Comparison of ENCODE assay signal across 31 cellular contexts in the genomic region with DNA sequence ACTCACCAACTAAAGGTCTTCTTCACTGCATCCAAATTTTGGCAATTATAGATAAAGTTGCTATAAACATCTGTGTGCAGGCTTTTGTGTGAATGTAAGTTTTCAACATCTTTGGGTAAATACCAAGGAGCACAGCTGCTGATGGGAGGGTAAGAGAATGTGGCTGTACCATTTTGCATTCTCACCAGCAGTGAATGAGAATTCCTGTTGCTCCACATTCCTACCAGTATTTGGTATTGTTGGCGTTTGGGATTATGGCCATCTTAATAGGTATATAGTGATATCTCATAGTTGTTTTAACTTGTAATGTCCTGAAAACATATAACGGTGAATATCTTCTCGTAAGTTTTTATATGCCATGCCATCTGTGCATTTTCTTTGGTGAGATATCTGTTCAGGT.
"Had no signal": no experiment of that assay in that cellular context is flagged by ENCODE, and none has a peak within 500 bp of the region (broad histone marks: within the 10 kb centered on the region; RNA-seq: fewer than 3 reads in every experiment).

No MANE protein-coding gene starts in this region.

- H3K9me3 Mint-ChIP-seq: activated CD4-positive, alpha-beta memory T cell treated with anti-CD3 and anti-CD28 coated beads for 36 hours; activated CD4-positive, alpha-beta T cell treated with anti-CD3 and anti-CD28 coated beads, Interleukin-2, amount 10 ng/mL, durations not matched to agents 24 days and 14 days; activated T-cell treated with anti-CD3 and anti-CD28 coated beads, Interleukin-2, amount 50 U/mL, for 4 hours; activated T-helper 17 cell treated with anti-CD3 and anti-CD28 coated beads, Interleukin-2, amount 50 U/mL, for 72 hours; central memory CD8-positive, alpha-beta T cell; dendritic cell treated with granulocyte-macrophage colony-stimulating factor and Interleukin-4, amounts not matched to agents 40 ng/mL and 50 ng/mL, for 4 days; endodermal cell; T-cell; T-helper 1 cell treated with Interleukin-12 subunit alpha and Interleukin-12 subunit beta and Interleukin-4 antibody, amounts not matched to agents 30 μg/mL and 1 μg/mL, for 36 hours; T-helper 2 cell treated with Interferon-gamma antibody and Interleukin-4, amounts not matched to agents 5 μg/mL and 100 μg/mL, for 36 hours had no signal

- H3K27me3 Mint-ChIP-seq: activated CD4-positive, alpha-beta memory T cell treated with anti-CD3 and anti-CD28 coated beads for 36 hours; activated CD4-positive, alpha-beta T cell treated with anti-CD3 and anti-CD28 coated beads for 36 hours; activated CD4-positive, alpha-beta T cell treated with anti-CD3 and anti-CD28 coated beads, Interleukin-2, amount 10 ng/mL, durations not matched to agents 24 days and 14 days; activated naive CD8-positive, alpha-beta T cell; activated T-helper 17 cell treated with anti-CD3 and anti-CD28 coated beads, Interleukin-2, amount 50 U/mL, for 72 hours; central memory CD8-positive, alpha-beta T cell; dendritic cell treated with granulocyte-macrophage colony-stimulating factor and Interleukin-4, amounts not matched to agents 40 ng/mL and 50 ng/mL, for 4 days; T-cell had no signal

- H3K27ac Mint-ChIP-seq: activated CD4-positive, alpha-beta memory T cell treated with anti-CD3 and anti-CD28 coated beads for 36 hours; activated CD4-positive, alpha-beta T cell treated with anti-CD3 and anti-CD28 coated beads for 36 hours; activated CD4-positive, alpha-beta T cell treated with anti-CD3 and anti-CD28 coated beads, Interleukin-2, amount 10 ng/mL, durations not matched to agents 24 days and 14 days; activated naive CD8-positive, alpha-beta T cell; activated T-helper 17 cell treated with anti-CD3 and anti-CD28 coated beads, Interleukin-2, amount 50 U/mL, for 72 hours; dendritic cell treated with granulocyte-macrophage colony-stimulating factor and Interleukin-4, amounts not matched to agents 40 ng/mL and 50 ng/mL, for 4 days; endodermal cell; T-cell; T-helper 1 cell treated with Interleukin-12 subunit alpha and Interleukin-12 subunit beta and Interleukin-4 antibody, amounts not matched to agents 30 μg/mL and 1 μg/mL, for 36 hours; T-helper 2 cell treated with Interferon-gamma antibody and Interleukin-4, amounts not matched to agents 5 μg/mL and 100 μg/mL, for 36 hours had no signal

- H3K4me1 Mint-ChIP-seq: endodermal cell had no signal

- H3K27ac ChIP-seq: brain microvascular endothelial cell, coronary artery, dorsolateral prefrontal cortex, esophagus muscularis mucosa, foreskin keratinocyte, gastrocnemius medialis, heart left ventricle had no signal

- H3K27me3 ChIP-seq: brain microvascular endothelial cell, dorsolateral prefrontal cortex, esophagus muscularis mucosa, foreskin keratinocyte, gastrocnemius medialis, heart left ventricle had no signal

- ATAC-seq: activated CD4-positive, alpha-beta T cell treated with anti-CD3 and anti-CD28 coated beads for 36 hours; activated T-cell treated with anti-CD3 and anti-CD28 coated beads, Interleukin-2, amount 50 U/mL, for 4 hours; activated T-helper 17 cell treated with anti-CD3 and anti-CD28 coated beads, Interleukin-2, amount 50 U/mL, for 72 hours; foreskin keratinocyte; gastrocnemius medialis; heart left ventricle; T-cell had no signal

- H3K36me3 ChIP-seq: gastrocnemius medialis had no signal

- H3K9me3 ChIP-seq: esophagus muscularis mucosa, gastrocnemius medialis, heart left ventricle had no signal

- H3K4me3 Mint-ChIP-seq: activated CD4-positive, alpha-beta memory T cell treated with anti-CD3 and anti-CD28 coated beads for 36 hours; activated CD4-positive, alpha-beta T cell treated with anti-CD3 and anti-CD28 coated beads for 36 hours; activated CD4-positive, alpha-beta T cell treated with anti-CD3 and anti-CD28 coated beads, Interleukin-2, amount 10 ng/mL, durations not matched to agents 24 days and 14 days; activated naive CD8-positive, alpha-beta T cell; activated T-cell treated with anti-CD3 and anti-CD28 coated beads, Interleukin-2, amount 50 U/mL, for 4 hours; activated T-helper 17 cell treated with anti-CD3 and anti-CD28 coated beads, Interleukin-2, amount 50 U/mL, for 72 hours; central memory CD8-positive, alpha-beta T cell; dendritic cell treated with granulocyte-macrophage colony-stimulating factor and Interleukin-4, amounts not matched to agents 40 ng/mL and 50 ng/mL, for 4 days; endodermal cell; T-cell; T-helper 1 cell treated with Interleukin-12 subunit alpha and Interleukin-12 subunit beta and Interleukin-4 antibody, amounts not matched to agents 30 μg/mL and 1 μg/mL, for 36 hours; T-helper 2 cell treated with Interferon-gamma antibody and Interleukin-4, amounts not matched to agents 5 μg/mL and 100 μg/mL, for 36 hours had no signal

- DNase-seq: activated CD4-positive, alpha-beta memory T cell treated with anti-CD3 and anti-CD28 coated beads for 36 hours; activated CD4-positive, alpha-beta T cell treated with anti-CD3 and anti-CD28 coated beads for 36 hours; activated CD4-positive, alpha-beta T cell treated with anti-CD3 and anti-CD28 coated beads, Interleukin-2, amount 10 ng/mL, durations not matched to agents 24 days and 14 days; activated CD4-positive, CD25-positive, alpha-beta regulatory T cell; activated CD4-positive, CD25-positive, alpha-beta regulatory T cell treated with anti-CD3 and anti-CD28 coated beads, Interleukin-2, amount 50 U/mL, for 72 hours; activated effector memory CD4-positive, alpha-beta T cell treated with Interleukin-2 at 50 U/mL for 16 hours; activated gamma-delta T cell treated with Interleukin-2 at 50 U/mL for 16 hours; activated naive CD4-positive, alpha-beta T cell treated with anti-CD3 and anti-CD28 coated beads, Interleukin-2, amount 50 U/mL, for 16 hours; activated naive CD4-positive, alpha-beta T cell treated with Interleukin-2 at 50 U/mL for 16 hours; activated T-cell treated with anti-CD3 and anti-CD28 coated beads, Interleukin-2, amount 50 U/mL, for 4 hours; amniotic stem cell; anterior cingulate cortex; brain microvascular endothelial cell; dorsolateral prefrontal cortex; effector memory CD4-positive, alpha-beta T cell; endodermal cell; erythroblast; foreskin keratinocyte; gastrocnemius medialis; glutamatergic neuron; heart left ventricle; T-cell; T1000 had no signal

- H3K4me3 ChIP-seq: coronary artery, dorsolateral prefrontal cortex, esophagus muscularis mucosa, gastrocnemius medialis, heart left ventricle had no signal
